23 cellular contexts compared by ENCODE assay signal in the genomic region with DNA sequence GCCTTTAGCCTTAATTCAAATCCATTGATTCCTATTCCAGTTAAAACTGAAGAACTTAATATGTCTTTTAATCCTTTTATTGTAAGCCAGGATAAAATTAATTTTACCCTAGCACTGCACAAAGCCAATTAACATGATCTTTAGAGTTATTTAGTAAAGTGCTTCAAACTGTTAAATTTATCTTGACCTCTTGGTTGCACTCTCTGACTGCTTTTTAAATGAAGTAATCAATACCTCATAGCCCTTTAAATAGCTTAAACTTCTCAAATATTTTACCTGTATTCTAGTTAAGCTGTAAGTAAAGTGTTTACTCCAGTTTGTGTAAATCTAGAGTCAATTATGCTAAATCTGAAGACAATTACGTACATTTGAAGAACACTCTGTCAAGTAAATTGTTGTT.
"Had no signal": no experiment of that assay in that cellular context is flagged by ENCODE, and none has a peak within 500 bp of the region (broad histone marks: within the 10 kb centered on the region; RNA-seq: fewer than 3 reads in every experiment).

No MANE protein-coding gene starts in this region.

- H3K9ac ChIP-seq: neural progenitor cell, parathyroid adenoma had no signal

- DNase-seq: effector CD8-positive, alpha-beta T cell; endodermal cell; foreskin fibroblast; gastrocnemius medialis; head of caudate nucleus; mesenchymal stem cell; midbrain; naive thymus-derived CD4-positive, alpha-beta T cell; right cardiac atrium; spleen; stimulated activated CD4-positive, alpha-beta T cell treated with anti-CD3 and anti-CD28 coated beads, Interleukin-4, amount 100 ng/mL, for 4 hours; stimulated activated naive CD8-positive, alpha-beta T cell treated with anti-CD3 and anti-CD28 coated beads, Interleukin-15, Interleukin-2, amounts not matched to agents 100 U/mL and 50 U/mL, for 24 hours; upper lobe of right lung; uterus had no signal

- H3K9me3 ChIP-seq: gastrocnemius medialis, prostate gland, spleen, thoracic aorta, tibial nerve, upper lobe of right lung, uterus had no signal

- H3K36me3 ChIP-seq: gastrocnemius medialis, neural progenitor cell, prostate gland, spleen, thoracic aorta, tibial nerve, upper lobe of right lung, uterus had no signal

- H3K27me3 ChIP-seq: gastrocnemius medialis, neural progenitor cell, spleen, tibial nerve, upper lobe of right lung, uterus had no signal

- ATAC-seq: esophagus mucosa; gastrocnemius medialis; naive thymus-derived CD4-positive, alpha-beta T cell; right cardiac atrium; stimulated activated memory B cell treated with anti-CD40 and anti-IgM and Interleukin-4, amounts not matched to agents 10 μg/mL and 1 μg/mL and 100 μg/mL, for 72 hours; stimulated activated naive CD8-positive, alpha-beta T cell treated with anti-CD3 and anti-CD28 coated beads, Interleukin-15, Interleukin-2, amounts not matched to agents 100 U/mL and 50 U/mL, for 24 hours; upper lobe of right lung had no signal

- H3K79me2 ChIP-seq: parathyroid adenoma had no signal

- H3K4me1 ChIP-seq: gastrocnemius medialis, parathyroid adenoma, prostate gland, upper lobe of right lung, uterus had no signal

- H3K4me3 ChIP-seq: gastrocnemius medialis, neural progenitor cell, prostate gland, skin epidermis, spleen, thoracic aorta, tibial nerve, upper lobe of right lung, uterus had no signal

- H2AFZ ChIP-seq: neural progenitor cell, parathyroid adenoma had no signal

- H3K4me2 ChIP-seq: neural progenitor cell had no signal

- H3K27ac ChIP-seq: epithelial cell of prostate, gastrocnemius medialis, neural progenitor cell, parathyroid adenoma, prostate gland, skin epidermis, spleen, thoracic aorta, tibial nerve, upper lobe of right lung, uterus had no signal
